ENCODE assay signal across 9 cellular contexts in genomic region chr6:1552296-1552761, GRCh38. TPM values are rescaled to one million over a fixed set of nuclear protein-coding genes. Genes with fewer than 3 reads are reported as not detected.
DNase-seq lines count a peak whose midpoint lies in the region; ATAC-seq and TF ChIP-seq lines count a peak whose summit lies in the region.
"Had no signal": no experiment of that assay in that cellular context is flagged by ENCODE, and none has a peak within 500 bp of the region (broad histone marks: within the 10 kb centered on the region; RNA-seq: fewer than 3 reads in every experiment).

No MANE protein-coding gene starts in this region.

- peaks cover 5% of the 10 kb centered on the region for H3F3A ChIP-seq in neural progenitor cell (ENCODE audit: low read depth)

- TF ChIP-seq CTCF in GM06990 (IDR thresholded peaks at IDR 0.05; ENCODE audit: insufficient read depth, low read length, poor library complexity, severe bottlenecking), result peak; percentile 53
- peak; percentile 63 for TF ChIP-seq CTCF in choroid plexus epithelial cell (conservative IDR thresholded peaks at IDR 0.05; ENCODE audit: low read depth, low read length)
- TF ChIP-seq CTCF in neural progenitor cell (IDR thresholded peaks at IDR 0.05), result peak; percentile 38

- H3K27me3 ChIP-seq in GM06990 (replicated peaks; ENCODE audit: control insufficient read depth, insufficient read depth, low read length) (no peaks in the 10 kb centered on the region), Karpas-422 (ENCODE audit: low read length) (no peaks in the 10 kb centered on the region), neural progenitor cell (peaks cover 39% of the 10 kb centered on the region)

- H3K4me1 ChIP-seq in Karpas-422 (ENCODE audit: low read length), result no peaks in the 10 kb centered on the region
- H3K4me1 ChIP-seq in neural progenitor cell, result no peaks in the 10 kb centered on the region

- H3K9me2 ChIP-seq in Karpas-422 (replicated peaks; ENCODE audit: insufficient read depth, low read length), result no peaks in the 10 kb centered on the region

- H3K4me2 ChIP-seq in Karpas-422 (ENCODE audit: low read depth, low read length, poor library complexity, severe bottlenecking) (no peak overlapping the region), neural progenitor cell (no peak overlapping the region)

- no peak overlapping the region for H3K4me3 Mint-ChIP-seq in neural progenitor cell
- H3K4me3 Mint-ChIP-seq in activated T-helper 2 cell treated with anti-CD3 and anti-CD28 coated beads, Interferon-gamma antibody, Interleukin-2, Interleukin-4, amounts not matched to agents 10 μg/mL and 5 μg/mL and 100 μg/mL, durations not matched to agents 14 hours and 24 hours and 36 hours (ENCODE audit: low read depth), result no peak overlapping the region

- no peak overlapping the region for H3K27ac Mint-ChIP-seq in neural progenitor cell
- no peak overlapping the region for H3K27ac Mint-ChIP-seq in activated T-helper 2 cell treated with anti-CD3 and anti-CD28 coated beads, Interferon-gamma antibody, Interleukin-2, Interleukin-4, amounts not matched to agents 10 μg/mL and 5 μg/mL and 100 μg/mL, durations not matched to agents 14 hours and 24 hours and 36 hours
- H3K27ac Mint-ChIP-seq: activated naive CD4-positive, alpha-beta T cell treated with anti-CD3 and anti-CD28 coated beads, Interleukin-2, amount 50 U/mL, for 72 hours had no signal

- no peak overlapping the region for H2AFZ ChIP-seq in Karpas-422 (ENCODE audit: low read length)
- no peak overlapping the region for H2AFZ ChIP-seq in neural progenitor cell (replicated peaks)

- H4K20me1 ChIP-seq in Karpas-422 (ENCODE audit: insufficient read depth, low read depth, low read length) (no peaks in the 10 kb centered on the region), neural progenitor cell (ENCODE audit: low read depth) (no peaks in the 10 kb centered on the region)

- H3K4me1 Mint-ChIP-seq in neural progenitor cell, result no peaks in the 10 kb centered on the region
- peaks cover 14% of the 10 kb centered on the region for H3K4me1 Mint-ChIP-seq in activated T-helper 2 cell treated with anti-CD3 and anti-CD28 coated beads, Interferon-gamma antibody, Interleukin-2, Interleukin-4, amounts not matched to agents 10 μg/mL and 5 μg/mL and 100 μg/mL, durations not matched to agents 14 hours and 24 hours and 36 hours (ENCODE audit: low read depth)

- intact Hi-C loops in activated T-helper 2 cell treated with anti-CD3 and anti-CD28 coated beads, Interferon-gamma antibody, Interleukin-2, Interleukin-4, amounts not matched to agents 10 μg/mL and 5 μg/mL and 100 μg/mL, durations not matched to agents 14 hours and 24 hours and 36 hours (cut with micrococcal nuclease), result loop anchor here (1.0 kb wide), 1 partner anchor 28 kb away; no protein-coding TSS in a partner anchor

- DNase-seq in GM06990 (ENCODE audit: extremely low read depth, insufficient read length) (no peak), Karpas-422 (peak; percentile 72), choroid plexus epithelial cell (ENCODE audit: low read depth) (peak; percentile 58), neural progenitor cell (ENCODE audit: low spot score) (peak; percentile 26)
- DNase-seq in stimulated activated CD4-positive, alpha-beta T cell treated with anti-CD3 and anti-CD28 coated beads, Interleukin-1b, Interleukin-23, amount 100 ng/mL, for 48 hours, result no peak
- DNase-seq in activated T-helper 2 cell treated with anti-CD3 and anti-CD28 coated beads, Interferon-gamma antibody, Interleukin-2, Interleukin-4, amounts not matched to agents 10 μg/mL and 5 μg/mL and 100 μg/mL, durations not matched to agents 14 hours and 24 hours and 36 hours (ENCODE audit: low spot score), result no peak

- H3K36me3 ChIP-seq in GM06990 (ENCODE audit: control insufficient read depth, insufficient read depth, low read length), result no peaks in the 10 kb centered on the region
- H3K36me3 ChIP-seq in Karpas-422 (ENCODE audit: insufficient read depth, low read length), result no peaks in the 10 kb centered on the region
- H3K36me3 ChIP-seq in neural progenitor cell, result no peaks in the 10 kb centered on the region

- ATAC-seq in GM19351 (IDR thresholded peaks at IDR 0.05; ENCODE audit: unreplicated experiment), result no peak

- H3K9me3 Mint-ChIP-seq in neural progenitor cell, result peaks cover 13% of the 10 kb centered on the region
- H3K9me3 Mint-ChIP-seq in activated T-helper 2 cell treated with anti-CD3 and anti-CD28 coated beads, Interferon-gamma antibody, Interleukin-2, Interleukin-4, amounts not matched to agents 10 μg/mL and 5 μg/mL and 100 μg/mL, durations not matched to agents 14 hours and 24 hours and 36 hours, result no peaks in the 10 kb centered on the region

- H3K9me3 ChIP-seq in Karpas-422 (ENCODE audit: low read length), result no peaks in the 10 kb centered on the region
- no peaks in the 10 kb centered on the region for H3K9me3 ChIP-seq in neural progenitor cell (ENCODE audit: low read depth)

- no peaks in the 10 kb centered on the region for H3K36me3 Mint-ChIP-seq in neural progenitor cell
- H3K36me3 Mint-ChIP-seq in activated T-helper 2 cell treated with anti-CD3 and anti-CD28 coated beads, Interferon-gamma antibody, Interleukin-2, Interleukin-4, amounts not matched to agents 10 μg/mL and 5 μg/mL and 100 μg/mL, durations not matched to agents 14 hours and 24 hours and 36 hours (ENCODE audit: low read depth), result no peaks in the 10 kb centered on the region

- peaks cover 2% of the 10 kb centered on the region for H3K27me3 Mint-ChIP-seq in neural progenitor cell (ENCODE audit: insufficient read depth, low read depth)
- H3K27me3 Mint-ChIP-seq in activated T-helper 2 cell treated with anti-CD3 and anti-CD28 coated beads, Interferon-gamma antibody, Interleukin-2, Interleukin-4, amounts not matched to agents 10 μg/mL and 5 μg/mL and 100 μg/mL, durations not matched to agents 14 hours and 24 hours and 36 hours (ENCODE audit: low read depth), result peaks cover 25% of the 10 kb centered on the region

- H3K27ac ChIP-seq in Karpas-422 (ENCODE audit: low read length) (no peak overlapping the region), neural progenitor cell (no peak overlapping the region)

- no peak overlapping the region for H3K4me3 ChIP-seq in GM06990 (replicated peaks; ENCODE audit: low read depth, low read length)
- no peak overlapping the region for H3K4me3 ChIP-seq in Karpas-422 (ENCODE audit: low read length)
- no peak overlapping the region for H3K4me3 ChIP-seq in choroid plexus epithelial cell (ENCODE audit: low read depth, low read length)
- no peak overlapping the region for H3K4me3 ChIP-seq in neural progenitor cell
- H3K4me3 ChIP-seq: lung had no signal

- H3K79me2 ChIP-seq in Karpas-422 (ENCODE audit: low read length), result no peaks in the 10 kb centered on the region
- H3K79me2 ChIP-seq in neural progenitor cell (ENCODE audit: low read depth), result no peaks in the 10 kb centered on the region

- no peak overlapping the region for H3K9ac ChIP-seq in Karpas-422 (ENCODE audit: low read length)
- H3K9ac ChIP-seq in neural progenitor cell, result no peak overlapping the region

RNA-seq across cellular contexts. Expression of gene FOXC1, which starts 57.4 kb away (rescaled TPM):
- not detected in 2 replicates for total RNA-seq in Karpas-422 (2014; rRNA removed; shearing (Covaris generic); ENCODE audit: low replicate concordance)
- total RNA-seq in neural progenitor cell (ENCODE audit: low replicate concordance), result 0.09 and 0.45 TPM in 2 replicates
- total RNA-seq in activated T-helper 2 cell treated with anti-CD3 and anti-CD28 coated beads, Interferon-gamma antibody, Interleukin-2, Interleukin-4, amounts not matched to agents 10 μg/mL and 5 μg/mL and 100 μg/mL, durations not matched to agents 14 hours and 24 hours and 36 hours, result 0.05 and 0.07 TPM in 2 replicates

Comparison
In these comparisons a context has a peak if more than half of its experiments do, and no peak if none do; other contexts are left out.
1. DNase-seq: peak in Karpas-422 (single experiment), choroid plexus epithelial cell (single experiment) and neural progenitor cell (single experiment); none in GM06990 (single experiment), stimulated activated CD4-positive, alpha-beta T cell treated with anti-CD3 and anti-CD28 coated beads, Interleukin-1b, Interleukin-23, amount 100 ng/mL, for 48 hours (single experiment) and activated T-helper 2 cell treated with anti-CD3 and anti-CD28 coated beads, Interferon-gamma antibody, Interleukin-2, Interleukin-4, amounts not matched to agents 10 μg/mL and 5 μg/mL and 100 μg/mL, durations not matched to agents 14 hours and 24 hours and 36 hours (single experiment).
2. Peak in every context shown above with its lines, with median percentiles within 50 percentile points of each other: CTCF ChIP-seq.